In genomic region chr11:65305501-65306268, GRCh38 we compare ENCODE assay signal across 14 cellular contexts. TPM values are rescaled to one million over a fixed set of nuclear protein-coding genes. Genes with fewer than 3 reads are reported as not detected.
A peak's percentile ranks its signal among the peaks of the same experiment; 100 is the strongest.
DNase-seq lines count a peak whose midpoint lies in the region; ATAC-seq and TF ChIP-seq lines count a peak whose summit lies in the region.
"Had no signal": no experiment of that assay in that cellular context is flagged by ENCODE, and none has a peak within 500 bp of the region (broad histone marks: within the 10 kb centered on the region; RNA-seq: fewer than 3 reads in every experiment).

No MANE protein-coding gene starts in this region.

- H3K27me3 ChIP-seq in left ventricle myocardium inferior (ENCODE audit: low read depth) (no peaks in the 10 kb centered on the region), heart right ventricle (no peaks in the 10 kb centered on the region), esophagus (ENCODE audit: control insufficient read depth in 1 of 2, insufficient read depth in 2 of 2, low read length in 2 of 2) (no peaks in the 10 kb centered on the region), endodermal cell (ENCODE audit: control insufficient read depth, insufficient read depth, low read length, poor library complexity, severe bottlenecking) (no peaks in the 10 kb centered on the region)

- no peak for ATAC-seq in heart right ventricle
- no peak for ATAC-seq in GM21576 (IDR thresholded peaks at IDR 0.05; ENCODE audit: unreplicated experiment)
- ATAC-seq: activated T-cell treated with anti-CD3 and anti-CD28 coated beads, Interleukin-2, amount 50 U/mL, for 72 hours; HCT116 had no signal

- H3K4me3 ChIP-seq in left ventricle myocardium inferior = no peak overlapping the region
- H3K4me3 ChIP-seq in heart right ventricle = no peak overlapping the region
- H3K4me3 ChIP-seq in esophagus (ENCODE audit: low read depth in 1 of 2, low read length in 2 of 2) = no peak overlapping the region
- H3K4me3 ChIP-seq in endodermal cell (ENCODE audit: low read length) = no peak overlapping the region
- H3K4me3 ChIP-seq: SK-N-MC had no signal

- H3K4me3 Mint-ChIP-seq in nephron = no peak overlapping the region
- no peak overlapping the region for H3K4me3 Mint-ChIP-seq in endodermal cell
- H3K4me3 Mint-ChIP-seq: activated T-cell treated with anti-CD3 and anti-CD28 coated beads, Interleukin-2, amount 50 U/mL, for 72 hours had no signal

- H3K4me1 ChIP-seq in left ventricle myocardium inferior = peaks cover 55% of the 10 kb centered on the region
- H3K4me1 ChIP-seq in heart right ventricle = peaks cover 12 to 57% (median 46%) of the 10 kb centered on the region in 9 donors
- peaks cover 2% of the 10 kb centered on the region in 2 donors for H3K4me1 ChIP-seq in esophagus (ENCODE audit: control insufficient read depth in 2 of 2, insufficient read depth in 2 of 2, low read length in 1 of 2)
- peaks cover 3% of the 10 kb centered on the region for H3K4me1 ChIP-seq in endodermal cell (ENCODE audit: control insufficient read depth, insufficient read depth, low read length)

- peaks cover 46% of the 10 kb centered on the region for H3K4me1 Mint-ChIP-seq in nephron
- H3K4me1 Mint-ChIP-seq in endodermal cell = peaks cover under 1% of the 10 kb centered on the region

- H3K27ac ChIP-seq in left ventricle myocardium inferior (replicated peaks) = peak overlapping the region; percentile 50
- H3K27ac ChIP-seq in heart right ventricle = peak overlapping the region in 3 of 10 donors; percentile 20 to 45 (median 29)
- H3K27ac ChIP-seq in esophagus (ENCODE audit: low read depth in 2 of 2, low read length in 1 of 2) = peak overlapping the region; percentile 47 to 50
- no peak overlapping the region for H3K27ac ChIP-seq in endodermal cell (ENCODE audit: low read depth, low read length)
- H3K27ac ChIP-seq: SK-N-MC had no signal

- H3K9me3 ChIP-seq in left ventricle myocardium inferior (replicated peaks) (no peaks in the 10 kb centered on the region), heart right ventricle (no peaks in the 10 kb centered on the region), esophagus (ENCODE audit: control insufficient read depth in 2 of 2, insufficient read depth in 1 of 2, low read depth in 1 of 2, low read length in 1 of 2) (no peaks in the 10 kb centered on the region), endodermal cell (ENCODE audit: control insufficient read depth, low read length) (no peaks in the 10 kb centered on the region)

- no peak for DNase-seq in left ventricle myocardium inferior
- no peak for DNase-seq in heart right ventricle
- no peak for DNase-seq in activated naive CD4-positive, alpha-beta T cell treated with anti-CD3 and anti-CD28 coated beads, Interleukin-2, amount 50 U/mL, for 16 hours
- no peak for DNase-seq in ecto neural progenitor cell (ENCODE audit: low spot score)
- DNase-seq in endodermal cell = no peak
- DNase-seq: activated T-cell treated with anti-CD3 and anti-CD28 coated beads, Interleukin-2, amount 50 U/mL, for 72 hours; cerebellar nuclear complex; NCI-H146; NCI-H774 had no signal

- no peak overlapping the region for H3K9ac ChIP-seq in endodermal cell (ENCODE audit: extremely low read depth, low read length, poor library complexity, severe bottlenecking)

- H3K9me3 Mint-ChIP-seq in nephron = no peaks in the 10 kb centered on the region
- no peaks in the 10 kb centered on the region for H3K9me3 Mint-ChIP-seq in endodermal cell
- H3K9me3 Mint-ChIP-seq: activated T-cell treated with anti-CD3 and anti-CD28 coated beads, Interleukin-2, amount 50 U/mL, for 72 hours had no signal

- H3K36me3 ChIP-seq in left ventricle myocardium inferior = no peaks in the 10 kb centered on the region
- H3K36me3 ChIP-seq in heart right ventricle = peaks cover 0 to 8% (median 0%) of the 10 kb centered on the region in 9 donors
- H3K36me3 ChIP-seq in esophagus (ENCODE audit: control insufficient read depth in 2 of 2, insufficient read depth in 2 of 2, low read length in 1 of 2) = peaks cover 0 to 3% of the 10 kb centered on the region in 2 donors
- H3K36me3 ChIP-seq in endodermal cell (ENCODE audit: control insufficient read depth, insufficient read depth, low read length) = no peaks in the 10 kb centered on the region

- H3K36me3 Mint-ChIP-seq in nephron (ENCODE audit: low read depth) (peaks cover 8% of the 10 kb centered on the region), endodermal cell (ENCODE audit: low read depth) (peaks cover 6% of the 10 kb centered on the region)

- H3K27me3 Mint-ChIP-seq in nephron (ENCODE audit: low read depth) (peaks cover 4% of the 10 kb centered on the region), endodermal cell (ENCODE audit: insufficient read depth) (peaks cover 10% of the 10 kb centered on the region)

- peak overlapping the region; percentile 73 to 92 (median 75) for H3K27ac Mint-ChIP-seq in nephron
- H3K27ac Mint-ChIP-seq in endodermal cell = no peak overlapping the region

- WGBS in heart right ventricle, 2 donors = 82 to 85% methylated on average over 17 of the region's 17 CpGs
- 56 to 63% methylated on average over 17 of the region's 17 CpGs for WGBS in esophagus, 2 donors
- 94 to 95% methylated on average over 15 to 17 of the region's 17 CpGs for WGBS in endodermal cell (ENCODE audit: insufficient coverage in 1 of 2, insufficient read length in 1 of 2), 2 experiments

- intact Hi-C loops in left ventricle myocardium inferior (cut with micrococcal nuclease) (no loop called here), heart right ventricle (cut with DNase I) (no loop called here)

- TF ChIP-seq CTCF in left ventricle myocardium inferior (IDR thresholded peaks at IDR 0.05; ENCODE audit: borderline replicate concordance) (no peak), heart right ventricle (IDR thresholded peaks at IDR 0.05) (no peak), nephron (IDR thresholded peaks at IDR 0.05; ENCODE audit: unreplicated experiment in 3 of 3) (no peak), endodermal cell (conservative IDR thresholded peaks at IDR 0.05) (no peak)

RNA-seq across cellular contexts. Expression of gene CDC42EP2, which starts 9.0 kb away (rescaled TPM):
- total RNA-seq in left ventricle myocardium inferior (11.3 TPM), heart right ventricle (10 to 100 TPM in 4 of 10 donors, 1 to 10 TPM in 6; 3.9 to 21.9 (median 9.0) TPM), endodermal cell (1 to 10 TPM; 5.9 to 6.9 TPM)
- polyA plus RNA-seq in heart right ventricle (10 to 100 TPM; 13.2 to 21.1 TPM), esophagus (1 to 10 TPM; 4.4 to 4.7 TPM)
- polyA plus RNA-seq in endodermal cell (2013, experiment 1 of 2) = 2.4 TPM
- 1.5 TPM for polyA plus RNA-seq in endodermal cell (2013, experiment 2 of 2)

RNA-seq across cellular contexts. Expression of gene DPF2, which starts 28.0 kb away (rescaled TPM):
- total RNA-seq in left ventricle myocardium inferior = 40.6 TPM
- 10 to 100 TPM; 37.4 to 63.4 (median 50.6) TPM for total RNA-seq in heart right ventricle
- polyA plus RNA-seq in heart right ventricle = 10 to 100 TPM; 24.9 to 32.6 TPM
- polyA plus RNA-seq in esophagus = 10 to 100 TPM; 12.2 to 17.4 TPM
- 10 to 100 TPM; 75.8 to 80.9 TPM for total RNA-seq in endodermal cell
- 87.4 TPM for polyA plus RNA-seq in endodermal cell (2013, experiment 1 of 2)
- 76.9 TPM for polyA plus RNA-seq in endodermal cell (2013, experiment 2 of 2)

RNA-seq across cellular contexts. Expression of gene POLA2, which starts 43.9 kb away (rescaled TPM):
- total RNA-seq in left ventricle myocardium inferior (3.8 TPM), heart right ventricle (1 to 10 TPM; 2.3 to 7.3 (median 3.8) TPM), endodermal cell (10 to 100 TPM; 42.2 to 65.0 TPM)
- polyA plus RNA-seq in heart right ventricle (1 to 10 TPM; 8.6 to 9.4 TPM), esophagus (1 to 10 TPM; 8.5 to 9.2 TPM)
- 46.3 TPM for polyA plus RNA-seq in endodermal cell (2013, experiment 1 of 2)
- 44.3 TPM for polyA plus RNA-seq in endodermal cell (2013, experiment 2 of 2)

RNA-seq across cellular contexts. Expression of gene TIGD3, which starts 48.9 kb away (rescaled TPM):
- total RNA-seq in left ventricle myocardium inferior = 0.44 TPM
- under 1 TPM in 8 of 10 donors, not detected in 2; 0.11 to 0.87 (median 0.33) TPM for total RNA-seq in heart right ventricle
- polyA plus RNA-seq in heart right ventricle = under 1 TPM; 0.19 to 0.80 TPM
- under 1 TPM; 0.10 to 0.16 TPM for polyA plus RNA-seq in esophagus
- 1 to 10 TPM in 1 of 2 donors, under 1 TPM in 1; 0.99 to 1.0 TPM for total RNA-seq in endodermal cell
- polyA plus RNA-seq in endodermal cell (2013, experiment 1 of 2) = 2.1 TPM
- polyA plus RNA-seq in endodermal cell (2013, experiment 2 of 2) = 1.7 TPM
